17 cellular contexts compared by ENCODE assay signal in genomic region chr3:49081429-49081828, GRCh38. TPM values are rescaled to one million over a fixed set of nuclear protein-coding genes. Genes with fewer than 3 reads are reported as not detected.
DNase-seq lines count a peak whose midpoint lies in the region; ATAC-seq and TF ChIP-seq lines count a peak whose summit lies in the region.
"Had no signal": no experiment of that assay in that cellular context is flagged by ENCODE, and none has a peak within 500 bp of the region (broad histone marks: within the 10 kb centered on the region; RNA-seq: fewer than 3 reads in every experiment).

No MANE protein-coding gene starts in this region.

- 0 out of 2 replicates have a peak, but pooled peaks cover 2% of the 10 kb centered on the region for H3F3A ChIP-seq in GM23338 (replicated peaks; ENCODE audit: low read depth)

- H3K4me1 Mint-ChIP-seq in GM23338 (peaks cover 2% of the 10 kb centered on the region; the same call in 1 of the 3 replicates), WTC11 (no peaks in the 10 kb centered on the region)

- CTCF ChIA-PET in WTC11 (lab: Charles Lee), result no interaction called here

- H3K9me3 ChIP-seq in heart right ventricle, result no peaks in the 10 kb centered on the region
- H3K9me3 ChIP-seq: SJCRH30 had no signal

- no peaks in the 10 kb centered on the region for H3K9me3 Mint-ChIP-seq in GM23338
- H3K9me3 Mint-ChIP-seq in WTC11, result no peaks in the 10 kb centered on the region
- H3K9me3 Mint-ChIP-seq: H9 had no signal

- peaks cover 48% of the 10 kb centered on the region for H4K20me1 ChIP-seq in GM23338 (replicated peaks; ENCODE audit: insufficient read depth)

- H3K27ac Mint-ChIP-seq in GM23338 (no peak overlapping the region), WTC11 (peak overlapping the region; percentile 41)
- H3K27ac Mint-ChIP-seq: H9 had no signal

- H3K9me2 ChIP-seq in GM23338 (ENCODE audit: insufficient read depth), result no peaks in the 10 kb centered on the region

- ATAC-seq in GM23338 (peak; percentile 31; the same call in 1 of the 3 replicates), WTC11 (no peak), foreskin keratinocyte (peak; percentile 57), heart right ventricle (no peak), HG03095 (IDR thresholded peaks at IDR 0.05; ENCODE audit: unreplicated experiment) (no peak), GM21723 (IDR thresholded peaks at IDR 0.05; ENCODE audit: unreplicated experiment) (no peak)
- ATAC-seq: T-helper 17 cell had no signal

- peaks cover 1% of the 10 kb centered on the region for H3K27me3 Mint-ChIP-seq in GM23338 (ENCODE audit: insufficient read depth, low read depth, poor library complexity)
- no peaks in the 10 kb centered on the region for H3K27me3 Mint-ChIP-seq in WTC11 (ENCODE audit: low read depth)
- H3K27me3 Mint-ChIP-seq: T-helper 17 cell had no signal

- TF ChIP-seq CTCF in GM23338 (conservative IDR thresholded peaks at IDR 0.05; ENCODE audit: low read depth in 2 of 2), result no peak
- TF ChIP-seq CTCF in WTC11 (IDR thresholded peaks at IDR 0.05), result no peak
- no peak for TF ChIP-seq CTCF in foreskin keratinocyte (conservative IDR thresholded peaks at IDR 0.05)
- TF ChIP-seq CTCF in heart right ventricle (IDR thresholded peaks at IDR 0.05), result no peak

- whole genome bisulfite sequencing in heart right ventricle, 2 donors, result 97% methylated on average over 8 of the region's 8 CpGs

- peaks cover 12% of the 10 kb centered on the region for H3K36me3 ChIP-seq in GM23338 (ENCODE audit: insufficient read depth)
- H3K36me3 ChIP-seq in heart right ventricle, result peaks cover 0 to 72% (median 9%) of the 10 kb centered on the region in 9 donors

- DNase-seq in GM23338 (ENCODE audit: low spot score) (no peak), NCI-H1105 treated with DMSO at 0.1 percent for 48 hours (lab: John Stamatoyannopoulos, UW) (peak; percentile 1), WTC11 (ENCODE audit: low spot score) (no peak), foreskin keratinocyte (peak in 1 of 2 donors; percentile 35), heart right ventricle (no peak)
- DNase-seq: DMS 273 treated with DMSO at 0.1 percent for 48 hours; H9; NCI-H1694; NCI-H510A; NK-92 treated with Interleukin-12 subunit alpha and Interleukin-12 subunit beta, amount 100 ng/mL, for 24 hours; OCI-M1; RPMI8226; SJCRH30; T-helper 17 cell had no signal

- H2AFZ ChIP-seq in GM23338, result no peak overlapping the region

- H3K4me1 ChIP-seq in GM23338 (ENCODE audit: insufficient read depth) (no peaks in the 10 kb centered on the region), foreskin keratinocyte (no peaks in the 10 kb centered on the region), heart right ventricle (peaks cover 0 to 26% (median 0%) of the 10 kb centered on the region in 9 donors)
- H3K4me1 ChIP-seq: SJCRH30 had no signal

- H3K4me3 ChIP-seq in GM23338, result no peak overlapping the region
- no peak overlapping the region for H3K4me3 ChIP-seq in heart right ventricle
- H3K4me3 ChIP-seq: SJCRH30 had no signal

- H3K27me3 ChIP-seq in GM23338 (ENCODE audit: insufficient read depth) (no peaks in the 10 kb centered on the region), foreskin keratinocyte (no peaks in the 10 kb centered on the region), heart right ventricle (no peaks in the 10 kb centered on the region)
- H3K27me3 ChIP-seq: SJCRH30 had no signal

- POLR2A ChIA-PET in WTC11 (lab: Charles Lee), result no interaction called here

- H3K79me2 ChIP-seq in GM23338 (replicated peaks; ENCODE audit: insufficient read depth), result peaks cover 98% of the 10 kb centered on the region

- H3K36me3 Mint-ChIP-seq in GM23338 (ENCODE audit: low read depth), result peaks cover 15% of the 10 kb centered on the region
- H3K36me3 Mint-ChIP-seq in WTC11, result peaks cover 12% of the 10 kb centered on the region

- intact Hi-C loops in heart right ventricle (cut with DNase I), result no loop called here

- H3K4me2 ChIP-seq in GM23338, result no peak overlapping the region

- H3K27ac ChIP-seq in GM23338 (ENCODE audit: low read depth), result 0 out of 2 replicates have a peak overlapping the region, but pooled peaks have one; percentile 55
- no peak overlapping the region for H3K27ac ChIP-seq in foreskin keratinocyte
- no peak overlapping the region for H3K27ac ChIP-seq in heart right ventricle
- H3K27ac ChIP-seq: C4-2B, SJCRH30 had no signal

- H3K4me3 Mint-ChIP-seq in GM23338 (no peak overlapping the region), WTC11 (no peak overlapping the region)
- H3K4me3 Mint-ChIP-seq: H9, T-helper 17 cell had no signal

TF ChIP-seq in GM23338, 12 proteins besides CTCF, POLR2A, EP300 and RAD21 (continues in another document):
- no peak for TF ChIP-seq POLR2AphosphoS5 (IDR thresholded peaks at IDR 0.05; ENCODE audit: low read depth)

TF ChIP-seq in WTC11, 78 proteins besides CTCF, POLR2A, EP300 and RAD21 (continues in another document):
- no peak for TF ChIP-seq ZNF416 (CRISPR knock-in tag; IDR thresholded peaks at IDR 0.05)
- TF ChIP-seq ZNF317 (CRISPR knock-in tag; IDR thresholded peaks at IDR 0.05; ENCODE audit: borderline replicate concordance, low read depth), result no peak
- no peak for TF ChIP-seq TEAD4 (CRISPR knock-in tag; IDR thresholded peaks at IDR 0.05)
- TF ChIP-seq SOX15 (CRISPR knock-in tag; IDR thresholded peaks at IDR 0.05), result no peak
- no peak for TF ChIP-seq E2F5 (CRISPR knock-in tag; IDR thresholded peaks at IDR 0.05)
- no peak for TF ChIP-seq GTF2I (CRISPR knock-in tag; conservative IDR thresholded peaks at IDR 0.05)

RNA-seq across cellular contexts. Expression of gene QRICH1, which starts 12.4 kb away (rescaled TPM):
- 114 and 149 TPM in 2 replicates for total RNA-seq in GM23338 (2014; rRNA removed; shearing (Covaris generic))
- 66.9 and 71.2 TPM in 2 replicates for polyA plus RNA-seq in GM23338 (2016; fragmentation: Nextera tagmentation; extraction: Ambion mirVana)
- total RNA-seq in WTC11 (2021), result 110 to 123 TPM (median 120 TPM) in 3 replicates
- total RNA-seq in foreskin keratinocyte, result 61.3 and 64.9 TPM in 2 replicates
- 28.7 and 34.7 TPM in 2 replicates for polyA plus RNA-seq in foreskin keratinocyte
- 10 to 100 TPM; 54.5 to 72.5 (median 58.7) TPM for total RNA-seq in heart right ventricle
- 10 to 100 TPM; 21.1 to 34.2 TPM for polyA plus RNA-seq in heart right ventricle

RNA-seq across cellular contexts. Expression of gene QARS1, which starts 23.1 kb away (rescaled TPM):
- 301 and 373 TPM in 2 replicates for total RNA-seq in GM23338 (2014; rRNA removed; shearing (Covaris generic))
- 173 and 189 TPM in 2 replicates for polyA plus RNA-seq in GM23338 (2016; fragmentation: Nextera tagmentation; extraction: Ambion mirVana)
- 405 to 471 TPM (median 433 TPM) in 3 replicates for total RNA-seq in WTC11 (2021)
- 213 and 224 TPM in 2 replicates for total RNA-seq in foreskin keratinocyte
- 156 and 159 TPM in 2 replicates for polyA plus RNA-seq in foreskin keratinocyte
- 100 to 1,000 TPM; 173 to 265 (median 206) TPM for total RNA-seq in heart right ventricle
- polyA plus RNA-seq in heart right ventricle, result 100 to 1,000 TPM; 120 to 369 TPM

RNA-seq across cellular contexts. Expression of gene USP19, which starts 39.2 kb away (rescaled TPM):
- total RNA-seq in GM23338 (2014; rRNA removed; shearing (Covaris generic)), result 56.9 and 62.0 TPM in 2 replicates
- polyA plus RNA-seq in GM23338 (2016; fragmentation: Nextera tagmentation; extraction: Ambion mirVana) (13.2 and 14.0 TPM in 2 replicates), foreskin keratinocyte (13.7 and 14.4 TPM in 2 replicates), heart right ventricle (10 to 100 TPM; 18.1 to 20.2 TPM)
- total RNA-seq in WTC11 (2021) (72.4 to 75.8 TPM (median 73.3 TPM) in 3 replicates), foreskin keratinocyte (28.5 and 29.6 TPM in 2 replicates), heart right ventricle (10 to 100 TPM; 47.5 to 78.1 (median 62.5) TPM)

RNA-seq across cellular contexts. Expression of gene LAMB2, which starts 51.4 kb away (rescaled TPM):
- total RNA-seq in GM23338 (2014; rRNA removed; shearing (Covaris generic)), result 106 and 154 TPM in 2 replicates
- polyA plus RNA-seq in GM23338 (2016; fragmentation: Nextera tagmentation; extraction: Ambion mirVana), result 71.0 and 71.3 TPM in 2 replicates
- total RNA-seq in WTC11 (2021), result 118 to 134 TPM (median 130 TPM) in 3 replicates
- 120 and 153 TPM in 2 replicates for total RNA-seq in foreskin keratinocyte
- polyA plus RNA-seq in foreskin keratinocyte, result 97.2 and 133 TPM in 2 replicates
- 100 to 1,000 TPM; 575 to 961 (median 776) TPM for total RNA-seq in heart right ventricle
- 1,000 to 10,000 TPM in 1 of 2 donors, 100 to 1,000 TPM in 1; 423 to 1,204 TPM for polyA plus RNA-seq in heart right ventricle

RNA-seq across cellular contexts. Expression of gene IMPDH2, which starts 52.2 kb away (rescaled TPM):
- total RNA-seq in GM23338 (2014; rRNA removed; shearing (Covaris generic)), result 297 and 314 TPM in 2 replicates
- 198 and 216 TPM in 2 replicates for polyA plus RNA-seq in GM23338 (2016; fragmentation: Nextera tagmentation; extraction: Ambion mirVana)
- 449 to 472 TPM (median 452 TPM) in 3 replicates for total RNA-seq in WTC11 (2021)
- total RNA-seq in foreskin keratinocyte, result 190 and 243 TPM in 2 replicates
- polyA plus RNA-seq in foreskin keratinocyte, result 191 and 247 TPM in 2 replicates
- 10 to 100 TPM; 40.7 to 70.3 (median 58.4) TPM for total RNA-seq in heart right ventricle
- polyA plus RNA-seq in heart right ventricle, result 100 to 1,000 TPM in 1 of 2 donors, 10 to 100 TPM in 1; 84.0 to 105 TPM

Comparison
In these comparisons a context has a peak if more than half of its experiments do, and no peak if none do; other contexts are left out.
1. ATAC-seq: peak in GM23338 (single experiment) and foreskin keratinocyte (single experiment); none in WTC11 (single experiment), heart right ventricle (0 of 8), HG03095 (single experiment) and GM21723 (single experiment).